ENCODE assay signal across 19 cellular contexts in genomic region chr4:182584016-182584415, GRCh38.
"Had no signal": no experiment of that assay in that cellular context is flagged by ENCODE, and none has a peak within 500 bp of the region (broad histone marks: within the 10 kb centered on the region; RNA-seq: fewer than 3 reads in every experiment).

No MANE protein-coding gene starts in this region.

- DNase-seq: dorsolateral prefrontal cortex; effector CD4-positive, alpha-beta T cell; head of caudate nucleus; kidney; left lung; mammary epithelial cell; mesendoderm; midbrain; naive thymus-derived CD4-positive, alpha-beta T cell; stimulated activated CD4-positive, alpha-beta T cell treated with anti-CD3 and anti-CD28 coated beads, Interleukin-12 subunit alpha, Interleukin-12 subunit beta, amount 100 ng/mL, for 4 hours; stimulated activated CD4-positive, alpha-beta T cell treated with anti-CD3 and anti-CD28 coated beads, Interleukin-1b, Interleukin-23, amount 100 ng/mL, for 48 hours; stimulated activated CD4-positive, alpha-beta T cell treated with anti-CD3 and anti-CD28 coated beads, Interleukin-4, amount 100 ng/mL, for 1 hour; stimulated activated naive CD4-positive, alpha-beta T cell treated with Interleukin-2 at 50 U/mL for 16 hours; stomach; thyroid gland; trophoblast cell had no signal

- FAIRE-seq: colon had no signal

- ATAC-seq: left lung; naive thymus-derived CD4-positive, alpha-beta T cell; sciatic nerve; stimulated activated effector memory CD8-positive, alpha-beta T cell treated with anti-CD3 and anti-CD28 coated beads, Interleukin-12 subunit alpha, Interleukin-12 subunit beta, amount 100 ng/mL, for 72 hours had no signal
